31 cellular contexts compared by ENCODE assay signal in genomic region chr4:188147176-188147575, GRCh38. TPM values are rescaled to one million over a fixed set of nuclear protein-coding genes. Genes with fewer than 3 reads are reported as not detected.
"Had no signal": no experiment of that assay in that cellular context is flagged by ENCODE, and none has a peak within 500 bp of the region (broad histone marks: within the 10 kb centered on the region; RNA-seq: fewer than 3 reads in every experiment).

No MANE protein-coding gene starts in this region.

- H3K4me3 Mint-ChIP-seq: dendritic cell treated with granulocyte-macrophage colony-stimulating factor and Interleukin-4, amounts not matched to agents 40 ng/mL and 50 ng/mL, for 4 days; effector memory CD8-positive, alpha-beta T cell; endodermal cell; mesothelial cell of epicardium had no signal

- H3K9me3 ChIP-seq: colonic mucosa, esophagus squamous epithelium, gastroesophageal sphincter, lower lobe of right lung had no signal

- H3K4me1 ChIP-seq: colonic mucosa, esophagus squamous epithelium, gastroesophageal sphincter, heart right ventricle, left lung, lower lobe of right lung had no signal

- H3K4me1 Mint-ChIP-seq: endodermal cell had no signal

- H3K27me3 Mint-ChIP-seq: dendritic cell treated with granulocyte-macrophage colony-stimulating factor and Interleukin-4, amounts not matched to agents 40 ng/mL and 50 ng/mL, for 4 days; effector memory CD8-positive, alpha-beta T cell had no signal

- ATAC-seq: effector memory CD8-positive, alpha-beta T cell; esophagus mucosa; gastroesophageal sphincter; heart right ventricle; left cardiac atrium; left lung; left ventricle myocardium superior; lower lobe of right lung; mucosa of descending colon had no signal

- FAIRE-seq: endometrium, frontal cortex, islet of Langerhans, keratinocyte had no signal

- H3K27ac ChIP-seq: colonic mucosa, epithelial cell of prostate, esophagus squamous epithelium, gastroesophageal sphincter, heart right ventricle, left lung, lower lobe of right lung had no signal

- H3K9me3 Mint-ChIP-seq: mesothelial cell of epicardium had no signal

- H3K4me3 ChIP-seq: colonic mucosa, esophagus squamous epithelium, gastroesophageal sphincter, heart right ventricle, left lung, lower lobe of right lung, mucosa of descending colon had no signal

- H3K27ac Mint-ChIP-seq: dendritic cell treated with granulocyte-macrophage colony-stimulating factor and Interleukin-4, amounts not matched to agents 40 ng/mL and 50 ng/mL, for 4 days; effector memory CD8-positive, alpha-beta T cell; endodermal cell; mesothelial cell of epicardium had no signal

- H3K36me3 ChIP-seq: colonic mucosa, esophagus squamous epithelium, gastroesophageal sphincter, heart right ventricle, left lung, lower lobe of right lung had no signal

- DNase-seq: colonic mucosa; cortex of kidney; effector CD8-positive, alpha-beta T cell; effector memory CD8-positive, alpha-beta T cell; endodermal cell; erythroblast; esophagus squamous epithelium; foreskin fibroblast; heart right ventricle; hippocampal formation; left cardiac atrium; left lung; left ventricle myocardium superior; lower lobe of right lung; mesenchymal stem cell; mucosa of descending colon had no signal

- H3K27me3 ChIP-seq: colonic mucosa, esophagus squamous epithelium, gastroesophageal sphincter, heart right ventricle, left lung had no signal

- H3K36me3 Mint-ChIP-seq: mesothelial cell of epicardium had no signal

RNA-seq across cellular contexts. Expression of gene TRIML1, which starts 7.9 kb away (rescaled TPM):
- total RNA-seq: cerebellum, colonic mucosa, endodermal cell, esophagus mucosa, esophagus squamous epithelium, frontal cortex, gastroesophageal sphincter, heart right ventricle, kidney epithelial cell, left cardiac atrium, left lung, left ventricle myocardium superior, lower leg skin, lower lobe of right lung, lung microvascular endothelial cell, mesenteric fat pad, mesothelial cell of epicardium, mucosa of descending colon, myocyte had no signal
- polyA plus RNA-seq: heart right ventricle, keratinocyte had no signal

RNA-seq across cellular contexts. Expression of gene TRIML2, which starts 37.8 kb away (rescaled TPM):
- total RNA-seq: cerebellum, esophagus mucosa, esophagus squamous epithelium, frontal cortex, heart right ventricle, left cardiac atrium, left lung, left ventricle myocardium superior, lower leg skin, lower lobe of right lung, lung microvascular endothelial cell, mesenteric fat pad, mesothelial cell of epicardium, mucosa of descending colon, myocyte had no signal
